11 cellular contexts compared by ENCODE assay signal in genomic region chr2:237669129-237669627, GRCh38. TPM values are rescaled to one million over a fixed set of nuclear protein-coding genes. Genes with fewer than 3 reads are reported as not detected.
DNase-seq lines count a peak whose midpoint lies in the region; ATAC-seq, FAIRE-seq and TF ChIP-seq lines count a peak whose summit lies in the region.
"Had no signal": no experiment of that assay in that cellular context is flagged by ENCODE, and none has a peak within 500 bp of the region (broad histone marks: within the 10 kb centered on the region; RNA-seq: fewer than 3 reads in every experiment).

No MANE protein-coding gene starts in this region.

- TF ChIP-seq CTCF in cardiac muscle cell (IDR thresholded peaks at IDR 0.05; ENCODE audit: low read depth, low read length) = no peak
- TF ChIP-seq CTCF in HepG2 (CRISPR knock-in tag; IDR thresholded peaks at IDR 0.05) = no peak
- TF ChIP-seq CTCF in tibial artery (IDR thresholded peaks at IDR 0.05) = no peak
- TF ChIP-seq CTCF in MM.1S (IDR thresholded peaks at IDR 0.05; ENCODE audit: low read length) = no peak

- TF ChIP-seq RAD21 in HepG2 (CRISPR knock-in tag; IDR thresholded peaks at IDR 0.05) = no peak

- peak in 1 of 2 donors; percentile 17 for DNase-seq in cardiac muscle cell (ENCODE audit: low read depth in 1 of 2, low spot score in 1 of 2)
- no peak for DNase-seq in Right ventricle myocardium superior
- peak; percentile 51 for DNase-seq in NCI-H82 treated with DMSO at 0.1 percent for 48 hours (lab: John Stamatoyannopoulos, UW; ENCODE audit: unreplicated experiment)
- DNase-seq in HepG2 (ENCODE audit: low spot score) = no peak
- no peak for DNase-seq in tibial artery
- DNase-seq in anterior cingulate cortex (lab: John Stamatoyannopoulos, UW) = no peak
- no peak for DNase-seq in activated T-cell treated with anti-CD3 and anti-CD28 coated beads, Interleukin-2, amount 50 U/mL, for 72 hours
- DNase-seq in MM.1S = no peak
- DNase-seq: T-helper 1 cell had no signal

- no peaks in the 10 kb centered on the region for H3K9me3 ChIP-seq in cardiac muscle cell (ENCODE audit: low read depth)
- H3K9me3 ChIP-seq in HepG2 (ENCODE audit: low read length) = no peaks in the 10 kb centered on the region
- H3K9me3 ChIP-seq in tibial artery = no peaks in the 10 kb centered on the region
- no peaks in the 10 kb centered on the region for H3K9me3 ChIP-seq in MM.1S (replicated peaks; ENCODE audit: insufficient read depth, low read length)
- H3K9me3 ChIP-seq: body of pancreas had no signal

- FAIRE-seq in HepG2 (lab: Jason Lieb, UNC) = no peak

- in situ Hi-C loops in HepG2 (cut with HindIII; ENCODE audit: extremely low pct_ligation_motif_present, low pct_unique_long_range_greater_than_20kb) = no loop called here

- TF ChIP-seq EP300 in HepG2 (IDR thresholded peaks at IDR 0.05; ENCODE audit: low read depth in 2 of 2, low read length in 2 of 2) = no peak
- no peak for TF ChIP-seq EP300 in HepG2 (CRISPR knock-in tag; IDR thresholded peaks at IDR 0.05; ENCODE audit: borderline replicate concordance)

- ATAC-seq in Right ventricle myocardium superior (ENCODE audit: poor library complexity) = no peak
- ATAC-seq in HepG2 = no peak
- ATAC-seq in activated T-cell treated with anti-CD3 and anti-CD28 coated beads, Interleukin-2, amount 50 U/mL, for 72 hours (replicated peaks in 1 of 2) = no peak

- H3K9me3 Mint-ChIP-seq in activated T-cell treated with anti-CD3 and anti-CD28 coated beads, Interleukin-2, amount 50 U/mL, for 72 hours = no peaks in the 10 kb centered on the region

- no peak overlapping the region for H3K4me3 ChIP-seq in cardiac muscle cell
- peak overlapping the region in 2 of 3 experiments; percentile 11 to 17; a peak in 1 of 6 replicates for H3K4me3 ChIP-seq in HepG2 (replicated peaks in 1 of 3; ENCODE audit: insufficient read depth in 1 of 3, low read depth in 2 of 3, low read length in 3 of 3)
- H3K4me3 ChIP-seq in tibial artery = no peak overlapping the region
- H3K4me3 ChIP-seq in MM.1S (ENCODE audit: low read length) = no peak overlapping the region
- H3K4me3 ChIP-seq: body of pancreas, skin epidermis had no signal

- no peak overlapping the region for H2AFZ ChIP-seq in HepG2 (ENCODE audit: low read length)
- no peak overlapping the region for H2AFZ ChIP-seq in MM.1S (ENCODE audit: low read length)

- WGBS in HepG2 (ENCODE audit: low lambda C conversion rate) = 21% methylated on average over 5 of the region's 5 CpGs

- H3K27me3 Mint-ChIP-seq in activated T-cell treated with anti-CD3 and anti-CD28 coated beads, Interleukin-2, amount 50 U/mL, for 72 hours (ENCODE audit: low read depth) = no peaks in the 10 kb centered on the region

- CTCF ChIA-PET in HepG2 (lab: Yijun Ruan, JAX; ENCODE audit: low intra/inter-chr PET ratio, low total read pairs) = no interaction called here

- H3K36me3 ChIP-seq in cardiac muscle cell (no peaks in the 10 kb centered on the region), HepG2 (replicated peaks in 1 of 2; ENCODE audit: control insufficient read depth in 1 of 2, insufficient read depth in 2 of 2, low read length in 2 of 2) (no peaks in the 10 kb centered on the region), tibial artery (no peaks in the 10 kb centered on the region), MM.1S (replicated peaks; ENCODE audit: insufficient read depth, low read length) (no peaks in the 10 kb centered on the region)

- intact Hi-C loops in Right ventricle myocardium superior (cut with DNase I) = no loop called here
- intact Hi-C loops in HepG2 (cut with micrococcal nuclease; ENCODE audit: unreplicated experiment) = no loop called here
- intact Hi-C loops in tibial artery (cut with DNase I; ENCODE audit: low total_unique reads) = loop anchor here (5.0 kb wide), 1 partner anchor 37 kb away; no protein-coding TSS in a partner anchor

- H3K27me3 ChIP-seq in cardiac muscle cell (no peaks in the 10 kb centered on the region), HepG2 (ENCODE audit: control insufficient read depth in 1 of 2, insufficient read depth in 2 of 2, low read length in 2 of 2) (no peaks in the 10 kb centered on the region), tibial artery (no peaks in the 10 kb centered on the region), MM.1S (replicated peaks; ENCODE audit: insufficient read depth, low read length) (no peaks in the 10 kb centered on the region)
- H3K27me3 ChIP-seq: body of pancreas had no signal

- no peak overlapping the region for H3K4me3 Mint-ChIP-seq in activated T-cell treated with anti-CD3 and anti-CD28 coated beads, Interleukin-2, amount 50 U/mL, for 72 hours

- H3K4me1 Mint-ChIP-seq in activated T-cell treated with anti-CD3 and anti-CD28 coated beads, Interleukin-2, amount 50 U/mL, for 72 hours (ENCODE audit: low read depth) = peaks cover 22% of the 10 kb centered on the region

- H4K20me1 ChIP-seq in HepG2 (ENCODE audit: insufficient read depth, low read length) (no peaks in the 10 kb centered on the region), MM.1S (ENCODE audit: insufficient read depth, low read length) (no peaks in the 10 kb centered on the region)

- POLR2A ChIA-PET in HepG2 (lab: Yijun Ruan, JAX) = interaction anchor here (0.7 to 1.8 kb wide), 12 partner anchors 9 to 78 kb away, joined by 3 to 8 read pairs (median 4); partner anchors contain the start of genes LRRFIP1 and RAB17

- no peaks in the 10 kb centered on the region for H3K36me3 Mint-ChIP-seq in activated T-cell treated with anti-CD3 and anti-CD28 coated beads, Interleukin-2, amount 50 U/mL, for 72 hours (ENCODE audit: insufficient read depth in 2 of 2)

- H3K9me2 ChIP-seq in MM.1S (replicated peaks; ENCODE audit: insufficient read depth, low read length) = no peaks in the 10 kb centered on the region

- H3K9ac ChIP-seq in HepG2 (ENCODE audit: insufficient read depth, low read depth, low read length) = peak overlapping the region; percentile 29
- H3K9ac ChIP-seq in MM.1S (ENCODE audit: low read length) = no peak overlapping the region

- no TSS peak for BruUV-seq in HepG2 (replicated peaks; lab: Mats Ljungman, UMichigan)

- H3K4me1 ChIP-seq in cardiac muscle cell (ENCODE audit: low read depth) (peaks cover 13% of the 10 kb centered on the region), HepG2 (ENCODE audit: insufficient read depth, low read length) (peaks cover 53% of the 10 kb centered on the region), tibial artery (peaks cover 0 to 50% (median 19%) of the 10 kb centered on the region in 4 donors), MM.1S (ENCODE audit: low read length) (peaks cover 16% of the 10 kb centered on the region)

- H3K27ac ChIP-seq in cardiac muscle cell (peak overlapping the region; percentile 48), HepG2 (ENCODE audit: extremely low read length, insufficient read depth, low read length) (no peak overlapping the region), tibial artery (peak overlapping the region; percentile 48 to 61), MM.1S (ENCODE audit: low read length) (no peak overlapping the region)

- peaks cover 8% of the 10 kb centered on the region for H3F3A ChIP-seq in MM.1S (ENCODE audit: insufficient read depth, low read length)

- no peaks in the 10 kb centered on the region for H3K79me2 ChIP-seq in HepG2 (ENCODE audit: insufficient read depth, low read length)
- no peaks in the 10 kb centered on the region for H3K79me2 ChIP-seq in MM.1S (ENCODE audit: low read length)

- no peak overlapping the region for H3K27ac Mint-ChIP-seq in activated T-cell treated with anti-CD3 and anti-CD28 coated beads, Interleukin-2, amount 50 U/mL, for 72 hours

- TF ChIP-seq POLR2A in HepG2 (IDR thresholded peaks at IDR 0.05; ENCODE audit: insufficient read depth in 1 of 2, low read depth in 2 of 2, low read length in 2 of 2) = no peak

- H3K4me2 ChIP-seq in HepG2 (ENCODE audit: low read depth, low read length) (peak overlapping the region; percentile 62), MM.1S (ENCODE audit: low read depth, low read length) (no peak overlapping the region)

TF ChIP-seq in HepG2, 621 proteins besides CTCF, POLR2A, EP300 and RAD21 (continues in another document):
- TF ChIP-seq NFRKB (IDR thresholded peaks at IDR 0.05) (no peak), ZNF570 (CRISPR knock-in tag; IDR thresholded peaks at IDR 0.05; ENCODE audit: borderline replicate concordance) (no peak), ZNF556 (CRISPR knock-in tag; IDR thresholded peaks at IDR 0.05; ENCODE audit: borderline replicate concordance) (no peak), KLF16 (CRISPR knock-in tag; IDR thresholded peaks at IDR 0.05) (no peak), ZFP90 (CRISPR knock-in tag; IDR thresholded peaks at IDR 0.05; ENCODE audit: borderline replicate concordance) (no peak), STAG1 (CRISPR knock-in tag; IDR thresholded peaks at IDR 0.05) (no peak)

RNA-seq across cellular contexts. Expression of gene LRRFIP1, which starts 41.8 kb away (rescaled TPM):
- total RNA-seq in cardiac muscle cell = 66.3 and 95.3 TPM in 2 replicates
- 90.9 and 125 TPM in 2 replicates for polyA plus RNA-seq in cardiac muscle cell
- 88.5 TPM for total RNA-seq in Right ventricle myocardium superior
- 15.9 and 22.0 TPM in 2 replicates for total RNA-seq in HepG2 (2016; rRNA removed; fragmentation: Illumina TruSeq; extraction: Trizol)
- total RNA-seq in HepG2 (2016; cell fraction: cytosol; rRNA removed; fragmentation: Illumina TruSeq; extraction: Trizol; ENCODE audit: low read depth) = 11.0 and 11.2 TPM in 2 replicates
- 15.6 and 24.6 TPM in 2 replicates for total RNA-seq in HepG2 (2016; cell fraction: insoluble cytoplasmic fraction; rRNA removed; fragmentation: Illumina TruSeq; extraction: Trizol)
- total RNA-seq in HepG2 (2016; cell fraction: membrane; rRNA removed; fragmentation: Illumina TruSeq; extraction: Trizol) = 18.1 and 18.4 TPM in 2 replicates
- total RNA-seq in HepG2 (2016; cell fraction: nucleus; rRNA removed; fragmentation: Illumina TruSeq; extraction: Trizol) = 31.0 and 33.7 TPM in 2 replicates
- polyA plus RNA-seq in HepG2 (2011; rRNA removed) = 31.2 and 40.5 TPM in 2 replicates
- 19.8 and 25.0 TPM in 2 replicates for polyA plus RNA-seq in HepG2 (2011; cell fraction: cytosol; rRNA removed)
- 43.1 TPM in 2 replicates for polyA plus RNA-seq in HepG2 (2011; cell fraction: nucleus; rRNA removed)
- 48.6 and 68.2 TPM in 2 replicates for polyA plus RNA-seq in HepG2 (2012)
- polyA plus RNA-seq in HepG2 (2016; cell fraction: cytosol; fragmentation: Illumina TruSeq; extraction: Trizol; ENCODE audit: low read depth) = 5.6 and 6.5 TPM in 2 replicates
- polyA plus RNA-seq in HepG2 (2016; cell fraction: insoluble cytoplasmic fraction; fragmentation: Illumina TruSeq; extraction: Trizol; ENCODE audit: low read depth) = 43.3 and 43.5 TPM in 2 replicates
- polyA plus RNA-seq in HepG2 (2016; cell fraction: membrane; fragmentation: Illumina TruSeq; extraction: Trizol; ENCODE audit: low read depth) = 10.6 and 13.6 TPM in 2 replicates
- polyA plus RNA-seq in HepG2 (2016; cell fraction: nucleus; fragmentation: Illumina TruSeq; extraction: Trizol; ENCODE audit: insufficient read depth, low read depth) = 55.6 and 61.1 TPM in 2 replicates
- 26.4 and 35.1 TPM in 2 replicates for polyA minus RNA-seq in HepG2 (2011; rRNA and poly(A)+ RNA removed; ENCODE audit: low replicate concordance)
- polyA minus RNA-seq in HepG2 (2011; cell fraction: cytosol; rRNA and poly(A)+ RNA removed) = 26.2 and 26.7 TPM in 2 replicates
- polyA minus RNA-seq in HepG2 (2011; cell fraction: nucleus; rRNA and poly(A)+ RNA removed) = 97.5 and 100 TPM in 2 replicates
- total RNA-seq in activated T-cell treated with anti-CD3 and anti-CD28 coated beads, Interleukin-2, amount 50 U/mL, for 72 hours = 100 to 1,000 TPM; 198 to 239 TPM

Comparison
In these comparisons a context has a peak if more than half of its experiments do, and no peak if none do; other contexts are left out.
1. H3K27ac ChIP-seq: peak in cardiac muscle cell (single experiment) and tibial artery (2 of 2); none in HepG2 (single experiment) and MM.1S (single experiment).
2. H3K4me3 ChIP-seq: peak in HepG2 (2 of 3); none in cardiac muscle cell (single experiment), tibial artery (0 of 2) and MM.1S (single experiment).